15 cellular contexts compared by ENCODE assay signal in genomic region chr15:85463976-85464375, GRCh38.
A peak's percentile ranks its signal among the peaks of the same experiment; 100 is the strongest.
DNase-seq lines count a peak whose midpoint lies in the region; ATAC-seq, FAIRE-seq and TF ChIP-seq lines count a peak whose summit lies in the region.
"Had no signal": no experiment of that assay in that cellular context is flagged by ENCODE, and none has a peak within 500 bp of the region (broad histone marks: within the 10 kb centered on the region; RNA-seq: fewer than 3 reads in every experiment).

No MANE protein-coding gene starts in this region.

- no peaks in the 10 kb centered on the region for H3K27me3 Mint-ChIP-seq in effector memory CD8-positive, alpha-beta T cell
- no peaks in the 10 kb centered on the region for H3K27me3 Mint-ChIP-seq in naive thymus-derived CD8-positive, alpha-beta T cell

- no peak for FAIRE-seq in kidney (lab: Jason Lieb, UNC)
- FAIRE-seq: RCC 7860 had no signal

- peaks cover 11% of the 10 kb centered on the region for H3K36me3 Mint-ChIP-seq in effector memory CD8-positive, alpha-beta T cell (ENCODE audit: insufficient read depth)
- peaks cover 0 to 2% (median 0%) of the 10 kb centered on the region in 3 donors for H3K36me3 Mint-ChIP-seq in naive thymus-derived CD8-positive, alpha-beta T cell

- H3K4me2 ChIP-seq in BLaER1 treated with 17β-estradiol and CSF1 and Interleukin-3, amounts not matched to agents 10 nM and 100 nM: peak overlapping the region; percentile 18 to 61 (median 38); a peak in 19 of 22 replicates

- H3K9ac ChIP-seq in BLaER1 treated with 17β-estradiol and CSF1 and Interleukin-3, amounts not matched to agents 10 nM and 100 nM: no peak overlapping the region
- H3K9ac ChIP-seq in kidney (ENCODE audit: low read length in 2 of 2) (no peak overlapping the region), colonic mucosa (ENCODE audit: low read depth in 2 of 2, low read length in 2 of 2) (no peak overlapping the region)

- peaks cover 9 to 22% (median 12%) of the 10 kb centered on the region in 10 experiments for H3K4me1 ChIP-seq in BLaER1 treated with 17β-estradiol and CSF1 and Interleukin-3, amounts not matched to agents 10 nM and 100 nM
- peaks cover 2 to 9% of the 10 kb centered on the region in 2 donors for H3K4me1 ChIP-seq in kidney (ENCODE audit: control insufficient read depth in 1 of 2, insufficient read depth in 1 of 2, low read depth in 1 of 2, low read length in 2 of 2)
- no peaks in the 10 kb centered on the region for H3K4me1 ChIP-seq in colonic mucosa

- H3K4me1 Mint-ChIP-seq in effector memory CD8-positive, alpha-beta T cell (ENCODE audit: low read depth in 2 of 2): peaks cover 40 to 56% of the 10 kb centered on the region in 2 donors
- peaks cover 33 to 70% (median 66%) of the 10 kb centered on the region in 4 donors for H3K4me1 Mint-ChIP-seq in naive thymus-derived CD8-positive, alpha-beta T cell

- peak overlapping the region; percentile 18 to 22 for H3K27ac Mint-ChIP-seq in effector memory CD8-positive, alpha-beta T cell
- peak overlapping the region in 5 of 10 donors; percentile 5 to 53 (median 11) for H3K27ac Mint-ChIP-seq in naive thymus-derived CD8-positive, alpha-beta T cell

- H3K4me3 ChIP-seq in BLaER1 treated with 17β-estradiol and CSF1 and Interleukin-3, amounts not matched to agents 10 nM and 100 nM: no peak overlapping the region
- no peak overlapping the region for H3K4me3 ChIP-seq in kidney (ENCODE audit: low read length in 2 of 2)
- H3K4me3 ChIP-seq in colonic mucosa: no peak overlapping the region
- H3K4me3 ChIP-seq: prostate gland, thyroid gland had no signal

- peaks cover 0 to 5% (median 0%) of the 10 kb centered on the region in 11 experiments; a peak in 1 of 22 replicates for H3K36me3 ChIP-seq in BLaER1 treated with 17β-estradiol and CSF1 and Interleukin-3, amounts not matched to agents 10 nM and 100 nM
- H3K36me3 ChIP-seq in kidney (ENCODE audit: control insufficient read depth in 1 of 2, insufficient read depth in 2 of 2, low read length in 2 of 2): no peaks in the 10 kb centered on the region
- no peaks in the 10 kb centered on the region for H3K36me3 ChIP-seq in colonic mucosa
- H3K36me3 ChIP-seq: prostate gland, thyroid gland had no signal

- H3K27ac ChIP-seq in BLaER1 treated with 17β-estradiol and CSF1 and Interleukin-3, amounts not matched to agents 10 nM and 100 nM: no peak overlapping the region
- H3K27ac ChIP-seq in kidney (ENCODE audit: low read depth in 2 of 2, low read length in 2 of 2) (no peak overlapping the region), colonic mucosa (no peak overlapping the region)
- H3K27ac ChIP-seq: prostate gland, thyroid gland had no signal

- H3K4me3 Mint-ChIP-seq in effector memory CD8-positive, alpha-beta T cell: no peak overlapping the region
- H3K4me3 Mint-ChIP-seq in naive thymus-derived CD8-positive, alpha-beta T cell: peak overlapping the region in 6 of 10 donors; percentile 2 to 36 (median 15)

- peaks cover 0 to 11% (median 0%) of the 10 kb centered on the region in 11 experiments; a peak in 6 of 22 replicates for H4K20me1 ChIP-seq in BLaER1 treated with 17β-estradiol and CSF1 and Interleukin-3, amounts not matched to agents 10 nM and 100 nM

- H3K9me3 Mint-ChIP-seq in effector memory CD8-positive, alpha-beta T cell: no peaks in the 10 kb centered on the region
- H3K9me3 Mint-ChIP-seq in naive thymus-derived CD8-positive, alpha-beta T cell: no peaks in the 10 kb centered on the region

- intact Hi-C loops in kidney (cut with DNase I) (no loop called here), colonic mucosa (cut with DNase I) (no loop called here)

- H3K9me3 ChIP-seq in BLaER1 treated with 17β-estradiol and CSF1 and Interleukin-3, amounts not matched to agents 10 nM and 100 nM (replicated peaks in 1 of 11): peaks cover 0 to 13% (median 4%) of the 10 kb centered on the region in 11 experiments; a peak in 9 of 22 replicates
- H3K9me3 ChIP-seq in kidney (ENCODE audit: control insufficient read depth in 1 of 2, low read length in 2 of 2) (no peaks in the 10 kb centered on the region), colonic mucosa (no peaks in the 10 kb centered on the region)
- H3K9me3 ChIP-seq: prostate gland, thyroid gland had no signal

- no peaks in the 10 kb centered on the region for H3K27me3 ChIP-seq in BLaER1 treated with 17β-estradiol and CSF1 and Interleukin-3, amounts not matched to agents 10 nM and 100 nM
- no peaks in the 10 kb centered on the region for H3K27me3 ChIP-seq in colonic mucosa
- H3K27me3 ChIP-seq: thyroid gland had no signal

- no peak for ATAC-seq in effector memory CD8-positive, alpha-beta T cell (replicated peaks)
- no peak for ATAC-seq in naive thymus-derived CD8-positive, alpha-beta T cell

- TF ChIP-seq CTCF in kidney (IDR thresholded peaks at IDR 0.05; ENCODE audit: borderline replicate concordance, extremely low read depth, insufficient read depth): no peak
- TF ChIP-seq CTCF in colonic mucosa (IDR thresholded peaks at IDR 0.05): no peak

- peak; percentile 1 for DNase-seq in MV-4-11 (lab: John Stamatoyannopoulos, UW)
- DNase-seq in effector memory CD8-positive, alpha-beta T cell: no peak
- no peak for DNase-seq in naive thymus-derived CD8-positive, alpha-beta T cell
- no peak for DNase-seq in kidney
- no peak for DNase-seq in colonic mucosa
- DNase-seq in NCI-H146 treated with DMSO at 0.1 percent for 48 hours (lab: John Stamatoyannopoulos, UW; ENCODE audit: unreplicated experiment): no peak
- no peak for DNase-seq in stimulated activated CD4-positive, alpha-beta T cell treated with anti-CD3 and anti-CD28 coated beads, Interleukin-2, amount 100 ng/mL, for 24 hours
- DNase-seq: GF-D8, NCI-H2081, NCI-H526, SW 1271, thyroid gland had no signal

- POLR2A ChIA-PET in naive thymus-derived CD8-positive, alpha-beta T cell (lab: Charles Lee): no interaction called here

Comparison
In these comparisons a context has a peak if more than half of its experiments do, and no peak if none do; other contexts are left out.
1. H3K4me3 Mint-ChIP-seq: peak in naive thymus-derived CD8-positive, alpha-beta T cell (6 of 10); none in effector memory CD8-positive, alpha-beta T cell (0 of 2).